18 cellular contexts compared by ENCODE assay signal in genomic region chr1:70627910-70628309, GRCh38.
DNase-seq lines count a peak whose midpoint lies in the region; ATAC-seq, FAIRE-seq and TF ChIP-seq lines count a peak whose summit lies in the region.
"Had no signal": no experiment of that assay in that cellular context is flagged by ENCODE, and none has a peak within 500 bp of the region (broad histone marks: within the 10 kb centered on the region; RNA-seq: fewer than 3 reads in every experiment).

No MANE protein-coding gene starts in this region.

- no peaks in the 10 kb centered on the region for H3K36me3 ChIP-seq in small intestine (ENCODE audit: control insufficient read depth in 2 of 2, insufficient read depth in 2 of 2, low read length in 2 of 2)
- H3K36me3 ChIP-seq: pancreas had no signal

- H3K4me3 Mint-ChIP-seq in osteocyte (ENCODE audit: unreplicated experiment): no peak overlapping the region
- H3K4me3 Mint-ChIP-seq: activated T-helper 17 cell treated with anti-CD3 and anti-CD28 coated beads, Interleukin-2, amount 50 U/mL, for 72 hours; endodermal cell; T-helper 17 cell had no signal

- peaks cover 2% of the 10 kb centered on the region for H3K27me3 Mint-ChIP-seq in osteocyte (ENCODE audit: unreplicated experiment)
- H3K27me3 Mint-ChIP-seq: activated T-helper 17 cell treated with anti-CD3 and anti-CD28 coated beads, Interleukin-2, amount 50 U/mL, for 72 hours; T-helper 17 cell had no signal

- no peaks in the 10 kb centered on the region for H3K9me3 ChIP-seq in small intestine (ENCODE audit: control insufficient read depth, low read depth)
- H3K9me3 ChIP-seq: pancreas had no signal

- H3K4me1 ChIP-seq in small intestine (ENCODE audit: control insufficient read depth in 2 of 2, insufficient read depth in 1 of 2, low read depth in 1 of 2, low read length in 1 of 2): no peaks in the 10 kb centered on the region
- H3K4me1 ChIP-seq: pancreas had no signal

- no peaks in the 10 kb centered on the region for H3K4me1 Mint-ChIP-seq in osteocyte (ENCODE audit: unreplicated experiment)
- H3K4me1 Mint-ChIP-seq: activated T-helper 17 cell treated with anti-CD3 and anti-CD28 coated beads, Interleukin-2, amount 50 U/mL, for 72 hours; endodermal cell; T-helper 17 cell had no signal

- WGBS in small intestine, 3 donors: 33 to 51% (median 40%) methylated on average over 4 of the region's 4 CpGs

- no peaks in the 10 kb centered on the region for H3K27me3 ChIP-seq in small intestine (ENCODE audit: control insufficient read depth in 2 of 2, insufficient read depth in 2 of 2, low read length in 2 of 2)
- H3K27me3 ChIP-seq: pancreas had no signal

- TF ChIP-seq CTCF in HFF-Myc (IDR thresholded peaks at IDR 0.05; ENCODE audit: low read depth, low read length, missing control alignments) (no peak), fibroblast of mammary gland (conservative IDR thresholded peaks at IDR 0.05; ENCODE audit: control insufficient read depth, insufficient read depth, low read depth, low read length) (no peak), osteocyte (IDR thresholded peaks at IDR 0.05) (no peak)

- H3K36me3 Mint-ChIP-seq in osteocyte (ENCODE audit: unreplicated experiment): no peaks in the 10 kb centered on the region

- no peak overlapping the region for H3K27ac Mint-ChIP-seq in osteocyte (ENCODE audit: unreplicated experiment)
- H3K27ac Mint-ChIP-seq: activated T-helper 17 cell treated with anti-CD3 and anti-CD28 coated beads, Interleukin-2, amount 50 U/mL, for 72 hours; endodermal cell; T-helper 17 cell had no signal

- ATAC-seq in HG02588 (IDR thresholded peaks at IDR 0.05; ENCODE audit: unreplicated experiment): no peak
- ATAC-seq: activated T-helper 17 cell treated with anti-CD3 and anti-CD28 coated beads, Interleukin-2, amount 50 U/mL, for 72 hours; left lobe of liver; pancreas; T-helper 17 cell had no signal

- DNase-seq in DMS53 treated with DMSO at 0.1 percent for 48 hours (lab: John Stamatoyannopoulos, UW; ENCODE audit: unreplicated experiment): peak; percentile 82
- peak; percentile 5 for DNase-seq in HFF-Myc (ENCODE audit: extremely low read depth, low read depth)
- peak; percentile 18 for DNase-seq in NCI-H774 (lab: John Stamatoyannopoulos, UW)
- peak; percentile 17 for DNase-seq in fibroblast of mammary gland (ENCODE audit: low read depth)
- no peak for DNase-seq in stimulated activated CD4-positive, alpha-beta T cell treated with anti-CD3 and anti-CD28 coated beads, Interleukin-2, amount 100 ng/mL, for 48 hours
- DNase-seq in osteocyte (ENCODE audit: extremely low spot score, unreplicated experiment): no peak
- no peak for DNase-seq in small intestine
- DNase-seq: endodermal cell; Karpas-422; NCI-H1694 treated with DMSO at 0.1 percent for 48 hours; stimulated activated CD4-positive, alpha-beta T cell treated with anti-CD3 and anti-CD28 coated beads, Interleukin-4, amount 100 ng/mL, for 24 hours; stimulated activated CD8-positive, alpha-beta memory T cell treated with anti-CD3 and anti-CD28 coated beads, Interleukin-4, amount 100 ng/mL, for 48 hours; T-helper 17 cell had no signal

- no peak overlapping the region for H3K27ac ChIP-seq in small intestine (ENCODE audit: low read depth in 1 of 2, low read length in 1 of 2)
- H3K27ac ChIP-seq: pancreas had no signal

- no peak for FAIRE-seq in small intestine (lab: Jason Lieb, UNC)
- FAIRE-seq: frontal cortex, pancreas had no signal

- H3K4me3 ChIP-seq in HFF-Myc (replicated peaks; ENCODE audit: low read depth, low read length): no peak overlapping the region
- H3K4me3 ChIP-seq in fibroblast of mammary gland (ENCODE audit: control insufficient read depth, low read depth, low read length): no peak overlapping the region
- no peak overlapping the region for H3K4me3 ChIP-seq in small intestine (ENCODE audit: low read depth in 1 of 2, low read length in 2 of 2)
- H3K4me3 ChIP-seq: pancreas had no signal

- no peaks in the 10 kb centered on the region for H3K9me3 Mint-ChIP-seq in osteocyte (ENCODE audit: unreplicated experiment)
- H3K9me3 Mint-ChIP-seq: activated T-helper 17 cell treated with anti-CD3 and anti-CD28 coated beads, Interleukin-2, amount 50 U/mL, for 72 hours had no signal

Comparison
In these comparisons a context has a peak if more than half of its experiments do, and no peak if none do; other contexts are left out.
1. DNase-seq: peak in DMS53 treated with DMSO at 0.1 percent for 48 hours (single experiment), HFF-Myc (single experiment), NCI-H774 (single experiment) and fibroblast of mammary gland (single experiment); none in stimulated activated CD4-positive, alpha-beta T cell treated with anti-CD3 and anti-CD28 coated beads, Interleukin-2, amount 100 ng/mL, for 48 hours (0 of 2), osteocyte (single experiment) and small intestine (single experiment).